ENCODE assay signal across 2 cellular contexts in the genomic region with DNA sequence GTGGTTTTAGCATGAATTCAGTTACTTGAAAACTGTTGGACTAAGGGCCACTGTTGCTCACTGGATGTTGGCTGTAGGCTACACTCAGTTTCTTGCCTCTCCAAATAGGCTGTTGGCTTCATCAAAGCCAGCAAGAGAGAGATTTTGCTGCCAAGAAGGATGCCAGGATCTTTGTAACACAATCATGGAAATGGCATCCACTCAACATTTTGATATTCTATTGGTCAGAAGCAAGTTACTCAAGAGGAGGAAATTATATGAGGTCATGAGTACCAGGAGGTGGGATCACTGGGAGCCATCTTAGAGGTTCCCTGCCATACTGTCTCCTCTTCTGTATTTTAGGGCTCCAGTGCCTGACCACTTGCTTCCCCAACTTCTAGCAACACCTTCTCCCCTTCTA.
TF ChIP-seq lines count a peak whose summit lies in the region.

No MANE protein-coding gene starts in this region.

TF ChIP-seq in SK-N-SH, 30 proteins besides CTCF, POLR2A, EP300 and RAD21 (continued from another document):
- TF ChIP-seq, protein P1, sequence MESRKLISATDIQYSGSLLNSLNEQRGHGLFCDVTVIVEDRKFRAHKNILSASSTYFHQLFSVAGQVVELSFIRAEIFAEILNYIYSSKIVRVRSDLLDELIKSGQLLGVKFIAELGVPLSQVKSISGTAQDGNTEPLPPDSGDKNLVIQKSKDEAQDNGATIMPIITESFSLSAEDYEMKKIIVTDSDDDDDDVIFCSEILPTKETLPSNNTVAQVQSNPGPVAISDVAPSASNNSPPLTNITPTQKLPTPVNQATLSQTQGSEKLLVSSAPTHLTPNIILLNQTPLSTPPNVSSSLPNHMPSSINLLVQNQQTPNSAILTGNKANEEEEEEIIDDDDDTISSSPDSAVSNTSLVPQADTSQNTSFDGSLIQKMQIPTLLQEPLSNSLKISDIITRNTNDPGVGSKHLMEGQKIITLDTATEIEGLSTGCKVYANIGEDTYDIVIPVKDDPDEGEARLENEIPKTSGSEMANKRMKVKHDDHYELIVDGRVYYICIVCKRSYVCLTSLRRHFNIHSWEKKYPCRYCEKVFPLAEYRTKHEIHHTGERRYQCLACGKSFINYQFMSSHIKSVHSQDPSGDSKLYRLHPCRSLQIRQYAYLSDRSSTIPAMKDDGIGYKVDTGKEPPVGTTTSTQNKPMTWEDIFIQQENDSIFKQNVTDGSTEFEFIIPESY (IDR thresholded peaks at IDR 0.05; ENCODE audit: borderline replicate concordance, low read depth): no peak
- TF ChIP-seq, protein P2, sequence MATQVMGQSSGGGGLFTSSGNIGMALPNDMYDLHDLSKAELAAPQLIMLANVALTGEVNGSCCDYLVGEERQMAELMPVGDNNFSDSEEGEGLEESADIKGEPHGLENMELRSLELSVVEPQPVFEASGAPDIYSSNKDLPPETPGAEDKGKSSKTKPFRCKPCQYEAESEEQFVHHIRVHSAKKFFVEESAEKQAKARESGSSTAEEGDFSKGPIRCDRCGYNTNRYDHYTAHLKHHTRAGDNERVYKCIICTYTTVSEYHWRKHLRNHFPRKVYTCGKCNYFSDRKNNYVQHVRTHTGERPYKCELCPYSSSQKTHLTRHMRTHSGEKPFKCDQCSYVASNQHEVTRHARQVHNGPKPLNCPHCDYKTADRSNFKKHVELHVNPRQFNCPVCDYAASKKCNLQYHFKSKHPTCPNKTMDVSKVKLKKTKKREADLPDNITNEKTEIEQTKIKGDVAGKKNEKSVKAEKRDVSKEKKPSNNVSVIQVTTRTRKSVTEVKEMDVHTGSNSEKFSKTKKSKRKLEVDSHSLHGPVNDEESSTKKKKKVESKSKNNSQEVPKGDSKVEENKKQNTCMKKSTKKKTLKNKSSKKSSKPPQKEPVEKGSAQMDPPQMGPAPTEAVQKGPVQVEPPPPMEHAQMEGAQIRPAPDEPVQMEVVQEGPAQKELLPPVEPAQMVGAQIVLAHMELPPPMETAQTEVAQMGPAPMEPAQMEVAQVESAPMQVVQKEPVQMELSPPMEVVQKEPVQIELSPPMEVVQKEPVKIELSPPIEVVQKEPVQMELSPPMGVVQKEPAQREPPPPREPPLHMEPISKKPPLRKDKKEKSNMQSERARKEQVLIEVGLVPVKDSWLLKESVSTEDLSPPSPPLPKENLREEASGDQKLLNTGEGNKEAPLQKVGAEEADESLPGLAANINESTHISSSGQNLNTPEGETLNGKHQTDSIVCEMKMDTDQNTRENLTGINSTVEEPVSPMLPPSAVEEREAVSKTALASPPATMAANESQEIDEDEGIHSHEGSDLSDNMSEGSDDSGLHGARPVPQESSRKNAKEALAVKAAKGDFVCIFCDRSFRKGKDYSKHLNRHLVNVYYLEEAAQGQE (IDR thresholded peaks at IDR 0.05; ENCODE audit: low read depth, low read length): no peak

TF ChIP-seq in SK-N-SH treated with all-trans-retinoic acid at 6 μM for 48 hours, 23 proteins besides CTCF, POLR2A, EP300 and RAD21 (continued from another document):
- TF ChIP-seq, protein P3, sequence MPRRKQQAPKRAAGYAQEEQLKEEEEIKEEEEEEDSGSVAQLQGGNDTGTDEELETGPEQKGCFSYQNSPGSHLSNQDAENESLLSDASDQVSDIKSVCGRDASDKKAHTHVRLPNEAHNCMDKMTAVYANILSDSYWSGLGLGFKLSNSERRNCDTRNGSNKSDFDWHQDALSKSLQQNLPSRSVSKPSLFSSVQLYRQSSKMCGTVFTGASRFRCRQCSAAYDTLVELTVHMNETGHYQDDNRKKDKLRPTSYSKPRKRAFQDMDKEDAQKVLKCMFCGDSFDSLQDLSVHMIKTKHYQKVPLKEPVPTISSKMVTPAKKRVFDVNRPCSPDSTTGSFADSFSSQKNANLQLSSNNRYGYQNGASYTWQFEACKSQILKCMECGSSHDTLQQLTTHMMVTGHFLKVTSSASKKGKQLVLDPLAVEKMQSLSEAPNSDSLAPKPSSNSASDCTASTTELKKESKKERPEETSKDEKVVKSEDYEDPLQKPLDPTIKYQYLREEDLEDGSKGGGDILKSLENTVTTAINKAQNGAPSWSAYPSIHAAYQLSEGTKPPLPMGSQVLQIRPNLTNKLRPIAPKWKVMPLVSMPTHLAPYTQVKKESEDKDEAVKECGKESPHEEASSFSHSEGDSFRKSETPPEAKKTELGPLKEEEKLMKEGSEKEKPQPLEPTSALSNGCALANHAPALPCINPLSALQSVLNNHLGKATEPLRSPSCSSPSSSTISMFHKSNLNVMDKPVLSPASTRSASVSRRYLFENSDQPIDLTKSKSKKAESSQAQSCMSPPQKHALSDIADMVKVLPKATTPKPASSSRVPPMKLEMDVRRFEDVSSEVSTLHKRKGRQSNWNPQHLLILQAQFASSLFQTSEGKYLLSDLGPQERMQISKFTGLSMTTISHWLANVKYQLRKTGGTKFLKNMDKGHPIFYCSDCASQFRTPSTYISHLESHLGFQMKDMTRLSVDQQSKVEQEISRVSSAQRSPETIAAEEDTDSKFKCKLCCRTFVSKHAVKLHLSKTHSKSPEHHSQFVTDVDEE (CRISPR knock-in tag; IDR thresholded peaks at IDR 0.05): no peak
- TF ChIP-seq, protein P4, sequence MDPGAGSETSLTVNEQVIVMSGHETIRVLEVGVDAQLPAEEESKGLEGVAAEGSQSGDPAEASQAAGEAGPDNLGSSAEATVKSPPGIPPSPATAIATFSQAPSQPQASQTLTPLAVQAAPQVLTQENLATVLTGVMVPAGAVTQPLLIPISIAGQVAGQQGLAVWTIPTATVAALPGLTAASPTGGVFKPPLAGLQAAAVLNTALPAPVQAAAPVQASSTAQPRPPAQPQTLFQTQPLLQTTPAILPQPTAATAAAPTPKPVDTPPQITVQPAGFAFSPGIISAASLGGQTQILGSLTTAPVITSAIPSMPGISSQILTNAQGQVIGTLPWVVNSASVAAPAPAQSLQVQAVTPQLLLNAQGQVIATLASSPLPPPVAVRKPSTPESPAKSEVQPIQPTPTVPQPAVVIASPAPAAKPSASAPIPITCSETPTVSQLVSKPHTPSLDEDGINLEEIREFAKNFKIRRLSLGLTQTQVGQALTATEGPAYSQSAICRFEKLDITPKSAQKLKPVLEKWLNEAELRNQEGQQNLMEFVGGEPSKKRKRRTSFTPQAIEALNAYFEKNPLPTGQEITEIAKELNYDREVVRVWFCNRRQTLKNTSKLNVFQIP (CRISPR knock-in tag; IDR thresholded peaks at IDR 0.05; ENCODE audit: borderline replicate concordance, low read depth): no peak
- TF ChIP-seq GLIS3 (CRISPR knock-in tag; IDR thresholded peaks at IDR 0.05) (no peak), ZNF8 (CRISPR knock-in tag; IDR thresholded peaks at IDR 0.05) (no peak)
- TF ChIP-seq, protein P5, sequence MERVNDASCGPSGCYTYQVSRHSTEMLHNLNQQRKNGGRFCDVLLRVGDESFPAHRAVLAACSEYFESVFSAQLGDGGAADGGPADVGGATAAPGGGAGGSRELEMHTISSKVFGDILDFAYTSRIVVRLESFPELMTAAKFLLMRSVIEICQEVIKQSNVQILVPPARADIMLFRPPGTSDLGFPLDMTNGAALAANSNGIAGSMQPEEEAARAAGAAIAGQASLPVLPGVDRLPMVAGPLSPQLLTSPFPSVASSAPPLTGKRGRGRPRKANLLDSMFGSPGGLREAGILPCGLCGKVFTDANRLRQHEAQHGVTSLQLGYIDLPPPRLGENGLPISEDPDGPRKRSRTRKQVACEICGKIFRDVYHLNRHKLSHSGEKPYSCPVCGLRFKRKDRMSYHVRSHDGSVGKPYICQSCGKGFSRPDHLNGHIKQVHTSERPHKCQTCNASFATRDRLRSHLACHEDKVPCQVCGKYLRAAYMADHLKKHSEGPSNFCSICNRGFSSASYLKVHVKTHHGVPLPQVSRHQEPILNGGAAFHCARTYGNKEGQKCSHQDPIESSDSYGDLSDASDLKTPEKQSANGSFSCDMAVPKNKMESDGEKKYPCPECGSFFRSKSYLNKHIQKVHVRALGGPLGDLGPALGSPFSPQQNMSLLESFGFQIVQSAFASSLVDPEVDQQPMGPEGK (CRISPR knock-in tag; IDR thresholded peaks at IDR 0.05; ENCODE audit: borderline replicate concordance): no peak
